8 cellular contexts compared by ENCODE assay signal in the genomic region with DNA sequence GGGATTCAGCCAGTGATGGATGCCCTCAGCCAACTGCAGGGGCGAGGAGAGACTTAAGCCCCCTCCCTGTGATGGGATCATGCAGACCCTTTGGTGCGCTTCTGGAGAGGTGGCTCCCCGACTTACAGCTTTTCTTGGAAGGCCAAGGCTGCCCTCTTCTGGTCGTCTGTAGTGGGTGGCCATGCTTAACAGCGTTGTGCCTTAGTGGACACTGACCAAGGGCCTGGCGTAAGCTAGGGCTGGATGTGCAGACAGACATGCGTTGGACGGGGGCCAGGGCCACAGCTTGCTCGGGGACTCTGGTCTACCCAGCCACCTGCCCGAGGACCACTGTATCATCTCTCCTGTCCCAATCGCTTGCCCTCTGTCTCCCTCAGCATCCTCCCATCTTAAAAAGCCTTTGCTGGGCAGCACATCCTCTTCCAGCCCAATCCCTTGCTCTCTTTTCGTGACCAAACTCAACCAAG. TPM values are rescaled to one million over a fixed set of nuclear protein-coding genes. Genes with fewer than 3 reads are reported as not detected.
A peak's percentile ranks its signal among the peaks of the same experiment; 100 is the strongest.
DNase-seq lines count a peak whose midpoint lies in the region; ATAC-seq and TF ChIP-seq lines count a peak whose summit lies in the region.

No MANE protein-coding gene starts in this region.

- H3K36me3 Mint-ChIP-seq in progenitor cell of endocrine pancreas (ENCODE audit: insufficient read depth): peaks cover 2% of the 10 kb centered on the region

- BruUV-seq in Panc1 (replicated peaks; lab: Mats Ljungman, UMichigan): no TSS peak

- peak; percentile 29 for DNase-seq in COLO829 (ENCODE audit: low spot score)
- DNase-seq in KBM-7: peak; percentile 57
- peak; percentile 59 for DNase-seq in Panc1 (ENCODE audit: low read depth, low spot score)
- peak; percentile 70 for DNase-seq in astrocyte of the cerebellum (ENCODE audit: low read depth)
- DNase-seq in left ventricle myocardium superior: peak; percentile 77
- DNase-seq in progenitor cell of endocrine pancreas (ENCODE audit: low spot score, unreplicated experiment): peak; percentile 51

- no peaks in the 10 kb centered on the region for H3K9me3 ChIP-seq in Panc1 (ENCODE audit: control insufficient read depth, insufficient read depth, low read depth, low read length)

- H3K27ac ChIP-seq in Panc1 (ENCODE audit: low read length): no peak overlapping the region

- no peak overlapping the region for H3K27ac Mint-ChIP-seq in progenitor cell of endocrine pancreas

- peaks cover 45% of the 10 kb centered on the region for H3K27me3 Mint-ChIP-seq in progenitor cell of endocrine pancreas

- no peak overlapping the region for H3K4me3 Mint-ChIP-seq in progenitor cell of endocrine pancreas (ENCODE audit: low read depth)

- in situ Hi-C loops in KBM-7 (cut with MboI; ENCODE audit: low pct_unique_long_range_greater_than_20kb, low sequenced_read_pairs): no loop called here
- in situ Hi-C loops in Panc1 (cut with HindIII; ENCODE audit: low pct_unique_long_range_greater_than_20kb, low sequenced_read_pairs): no loop called here
- in situ Hi-C loops in astrocyte of the cerebellum (cut with HindIII; ENCODE audit: low sequenced_read_pairs): no loop called here

- ATAC-seq in Panc1 (peak; percentile 87), left ventricle myocardium superior (peak; percentile 84), GM21390 (IDR thresholded peaks at IDR 0.05; ENCODE audit: unreplicated experiment) (no peak), GM21529 (IDR thresholded peaks at IDR 0.05; ENCODE audit: unreplicated experiment) (no peak)

- CTCF ChIA-PET in Panc1 (lab: Charles Lee): interaction anchor here (0.6 to 1.3 kb wide), 8 partner anchors 10 to 374 kb away, joined by 3 to 8 read pairs (median 4); no protein-coding TSS in a partner anchor

- no peaks in the 10 kb centered on the region for H3K9me3 Mint-ChIP-seq in progenitor cell of endocrine pancreas (ENCODE audit: low read depth)

- H3K4me3 ChIP-seq in Panc1 (ENCODE audit: low read depth in 2 of 2, low read length in 2 of 2) (no peak overlapping the region), astrocyte of the cerebellum (ENCODE audit: low read depth, low read length) (no peak overlapping the region)

- peaks cover 3% of the 10 kb centered on the region for H3K4me1 Mint-ChIP-seq in progenitor cell of endocrine pancreas (ENCODE audit: low read depth)

- no peaks in the 10 kb centered on the region; the same call in 1 of the 2 replicates for H3K27me3 ChIP-seq in Panc1 (ENCODE audit: control insufficient read depth, insufficient read depth, low read length)

- TF ChIP-seq CTCF in Panc1 (IDR thresholded peaks at IDR 0.05): peak; percentile 91
- TF ChIP-seq CTCF in astrocyte of the cerebellum (IDR thresholded peaks at IDR 0.05; ENCODE audit: low read depth, low read length, missing control alignments): peak; percentile 87
- TF ChIP-seq CTCF in progenitor cell of endocrine pancreas (IDR thresholded peaks at IDR 0.05; ENCODE audit: unreplicated experiment): peak; percentile 79

- intact Hi-C loops in Panc1 (cut with micrococcal nuclease; ENCODE audit: unreplicated experiment) (loop anchor here (5.0 to 10.0 kb wide), 2 partner anchors 154 to 212 kb away; a partner anchor contains a TSS), left ventricle myocardium superior (cut with micrococcal nuclease) (no loop called here)

- no peaks in the 10 kb centered on the region; the same call in 1 of the 2 replicates for H3K36me3 ChIP-seq in Panc1 (ENCODE audit: control insufficient read depth, insufficient read depth, low read length)

- H3K4me1 ChIP-seq in Panc1 (ENCODE audit: control insufficient read depth, insufficient read depth, low read length): no peaks in the 10 kb centered on the region; the same call in 1 of the 2 replicates

- POLR2A ChIA-PET in Panc1 (lab: Charles Lee): no interaction called here

RNA-seq across cellular contexts. Expression of a gene that starts 5.5 kb away (rescaled TPM):
- 2.4 TPM for total RNA-seq in Panc1 (2021; ENCODE audit: unreplicated experiment)
- 1.9 TPM for polyA plus RNA-seq in Panc1 (2012; ENCODE audit: insufficient read length)
- total RNA-seq in left ventricle myocardium superior: 3.3 TPM
- total RNA-seq in progenitor cell of endocrine pancreas: 4.8 and 5.2 TPM in 2 replicates

RNA-seq across cellular contexts. Expression of a gene that starts 49.7 kb away (rescaled TPM):
- total RNA-seq in Panc1 (2021; ENCODE audit: unreplicated experiment): 213 TPM
- polyA plus RNA-seq in Panc1 (2012; ENCODE audit: insufficient read length): 184 TPM
- 121 TPM for total RNA-seq in left ventricle myocardium superior
- total RNA-seq in progenitor cell of endocrine pancreas: 115 and 116 TPM in 2 replicates

Comparison
In these comparisons a context has a peak if more than half of its experiments do, and no peak if none do; other contexts are left out.
1. ATAC-seq: peak in Panc1 (single experiment) and left ventricle myocardium superior (single experiment); none in GM21390 (single experiment) and GM21529 (single experiment).
2. Peak in every context shown above with its lines, with median percentiles within 50 percentile points of each other: DNase-seq and CTCF ChIP-seq.